In genomic region chr12:75959506-75959905, GRCh38 we compare ENCODE assay signal across 13 cellular contexts.
DNase-seq lines count a peak whose midpoint lies in the region; ATAC-seq, FAIRE-seq and TF ChIP-seq lines count a peak whose summit lies in the region.
"Had no signal": no experiment of that assay in that cellular context is flagged by ENCODE, and none has a peak within 500 bp of the region (broad histone marks: within the 10 kb centered on the region; RNA-seq: fewer than 3 reads in every experiment).

No MANE protein-coding gene starts in this region.

- RAD21 ChIA-PET in GM12878 (lab: Charles Lee; ENCODE audit: unreplicated experiment): interaction anchor here (1.0 to 3.2 kb wide), 11 partner anchors 11 to 73 kb away, joined by 3 to 20 read pairs (median 6); partner anchors contain the start of gene PHLDA1

- in situ Hi-C loops in mammary epithelial cell (cut with MboI; ENCODE audit: low sequenced_read_pairs in 2 of 2): loop anchor here in 1 of 2 donors (10.0 kb wide), 1 partner anchor 65 kb away; no protein-coding TSS in a partner anchor
- in situ Hi-C loops in GM12878 (cut with MboI): no loop called here
- in situ Hi-C loops in HAP-1 (cut with MboI; ENCODE audit: low sequenced_read_pairs): no loop called here

- CTCF ChIA-PET in mammary epithelial cell (lab: Charles Lee; ENCODE audit: low non-redundant PET) (no interaction called here), GM12878 (lab: Yijun Ruan, JAX) (interaction anchor here (0.9 to 2.3 kb wide), 8 partner anchors 9 to 82 kb away, joined by 3 to 7 read pairs (median 3); no protein-coding TSS in a partner anchor)

- H3K27ac ChIP-seq in mammary epithelial cell (ENCODE audit: insufficient read depth, low read depth, low read length) (no peak overlapping the region), breast epithelium (no peak overlapping the region), GM12878 (ENCODE audit: control insufficient read depth, insufficient read depth) (no peak overlapping the region)
- H3K27ac ChIP-seq: brain microvascular endothelial cell, psoas muscle had no signal

- POLR2A ChIA-PET in GM12878 (lab: Charles Lee): interaction anchor here (1.0 to 2.1 kb wide), 6 partner anchors 10 to 71 kb away, joined by 4 to 9 read pairs (median 5); no protein-coding TSS in a partner anchor

- DNase-seq in mammary epithelial cell (no peak), breast epithelium (ENCODE audit: low spot score in 2 of 2) (no peak), NB4 (ENCODE audit: low read depth) (peak; percentile 31), GM12878 (ENCODE audit: low read depth, low spot score) (no peak), retina (no peak), HAP-1 (ENCODE audit: low spot score in 2 of 2) (no peak), foreskin fibroblast (no peak)
- no peak for DNase-seq in stimulated activated naive CD8-positive, alpha-beta T cell treated with anti-CD3 and anti-CD28 coated beads, Interleukin-15, Interleukin-2, amounts not matched to agents 100 U/mL and 50 U/mL, for 24 hours
- DNase-seq: activated CD4-positive, alpha-beta T cell treated with anti-CD3 and anti-CD28 coated beads for 36 hours; brain microvascular endothelial cell; kidney glomerular epithelial cell; psoas muscle; stimulated activated CD8-positive, alpha-beta memory T cell treated with anti-CD3 and anti-CD28 coated beads, Interleukin-4, amount 100 ng/mL, for 48 hours had no signal

- no peak for TF ChIP-seq EP300 in GM12878 (IDR thresholded peaks at IDR 0.05; ENCODE audit: borderline replicate concordance in 1 of 2, control insufficient read depth in 1 of 2, low read depth in 2 of 2, low read length in 2 of 2)

- H2AFZ ChIP-seq in mammary epithelial cell (ENCODE audit: low read depth, low read length) (peak overlapping the region; percentile 48), GM12878 (ENCODE audit: control insufficient read depth, low read depth, low read length) (no peak overlapping the region)

- H3K9ac ChIP-seq in mammary epithelial cell (ENCODE audit: insufficient read depth, low read length) (no peak overlapping the region), GM12878 (ENCODE audit: control insufficient read depth, insufficient read depth, low read length) (no peak overlapping the region)

- dilution Hi-C loops in mammary epithelial cell (cut with HindIII; ENCODE audit: low sequenced_read_pairs): no loop called here

- H3K4me2 ChIP-seq in mammary epithelial cell (ENCODE audit: insufficient read depth, low read depth, low read length) (no peak overlapping the region), GM12878 (ENCODE audit: control insufficient read depth, insufficient read depth) (no peak overlapping the region)

- no peak for TF ChIP-seq RAD21 in GM12878 (IDR thresholded peaks at IDR 0.05; ENCODE audit: insufficient read depth, low read depth, low read length)

- no peak overlapping the region for H3K4me3 ChIP-seq in mammary epithelial cell (replicated peaks in 1 of 3; ENCODE audit: insufficient read depth in 1 of 3, low read depth in 2 of 3, low read length in 3 of 3)
- H3K4me3 ChIP-seq in breast epithelium: no peak overlapping the region
- H3K4me3 ChIP-seq in NB4 (ENCODE audit: low read depth, low read length): no peak overlapping the region
- no peak overlapping the region for H3K4me3 ChIP-seq in GM12878
- no peak overlapping the region for H3K4me3 ChIP-seq in HAP-1
- H3K4me3 ChIP-seq in foreskin fibroblast (ENCODE audit: low read depth in 1 of 2, low read length in 2 of 2): no peak overlapping the region
- H3K4me3 ChIP-seq: psoas muscle had no signal

- H4K20me1 ChIP-seq in mammary epithelial cell (ENCODE audit: insufficient read depth, low read length) (no peaks in the 10 kb centered on the region), GM12878 (ENCODE audit: control insufficient read depth, insufficient read depth) (no peaks in the 10 kb centered on the region)

- BruUV-seq in mammary epithelial cell (replicated peaks; lab: Mats Ljungman, UMichigan) (no TSS peak), GM12878 (replicated peaks; lab: Mats Ljungman, UMichigan) (no TSS peak)

- SMC1A ChIA-PET in GM12878 (lab: Charles Lee; ENCODE audit: uncharacterized antibody, unreplicated experiment): interaction anchor here (0.7 to 5.9 kb wide), 17 partner anchors 10 to 401 kb away, joined by 3 to 58 read pairs (median 4); no protein-coding TSS in a partner anchor

- TF ChIP-seq CTCF in mammary epithelial cell (conservative IDR thresholded peaks at IDR 0.05 in 1 of 2, IDR thresholded peaks at IDR 0.05 in 1 of 2; ENCODE audit: extremely low read depth in 1 of 2, insufficient read depth in 1 of 2, low read depth in 1 of 2, low read length in 2 of 2) (no peak), breast epithelium (IDR thresholded peaks at IDR 0.05) (no peak), NB4 (IDR thresholded peaks at IDR 0.05; ENCODE audit: low read depth, low read length) (no peak), GM12878 (IDR thresholded peaks at IDR 0.05 in 2 of 3, conservative IDR thresholded peaks at IDR 0.05 in 1 of 3; ENCODE audit: control insufficient read depth in 2 of 3, extremely low read depth in 1 of 3, insufficient read depth in 1 of 3, low read depth in 3 of 3, low read length in 3 of 3) (no peak), foreskin fibroblast (IDR thresholded peaks at IDR 0.05; ENCODE audit: low read depth, low read length) (no peak)

- H3K4me1 ChIP-seq in mammary epithelial cell (ENCODE audit: insufficient read depth, low read length) (peaks cover 14% of the 10 kb centered on the region), breast epithelium (no peaks in the 10 kb centered on the region), GM12878 (ENCODE audit: control insufficient read depth, insufficient read depth, low read length) (no peaks in the 10 kb centered on the region), HAP-1 (peaks cover 27% of the 10 kb centered on the region)
- H3K4me1 ChIP-seq: psoas muscle had no signal

- intact Hi-C loops in mammary epithelial cell (cut with micrococcal nuclease) (loop anchor here (10.0 kb wide), 1 partner anchor 235 kb away; no protein-coding TSS in a partner anchor), breast epithelium (cut with DNase I; ENCODE audit: low total_unique reads) (no loop called here), GM12878 (cut with micrococcal nuclease; ENCODE audit: unreplicated experiment) (no loop called here)

- H3K27me3 ChIP-seq in mammary epithelial cell (ENCODE audit: insufficient read depth, low read length): no peaks in the 10 kb centered on the region
- no peaks in the 10 kb centered on the region for H3K27me3 ChIP-seq in breast epithelium
- no peaks in the 10 kb centered on the region for H3K27me3 ChIP-seq in GM12878 (replicated peaks in 1 of 2; ENCODE audit: control insufficient read depth in 2 of 2, insufficient read depth in 2 of 2, low read length in 1 of 2)
- H3K27me3 ChIP-seq in HAP-1 (ENCODE audit: low read depth): no peaks in the 10 kb centered on the region
- H3K27me3 ChIP-seq: brain microvascular endothelial cell had no signal

- H3K9me3 ChIP-seq in mammary epithelial cell (replicated peaks; ENCODE audit: insufficient read depth, low read length): no peaks in the 10 kb centered on the region
- H3K9me3 ChIP-seq in breast epithelium: no peaks in the 10 kb centered on the region
- no peaks in the 10 kb centered on the region for H3K9me3 ChIP-seq in GM12878 (replicated peaks; ENCODE audit: control insufficient read depth, insufficient read depth, low read length)
- no peaks in the 10 kb centered on the region for H3K9me3 ChIP-seq in HAP-1
- H3K9me3 ChIP-seq: psoas muscle had no signal

- peak; percentile 25 for ATAC-seq in GM12878
- no peak for ATAC-seq in stimulated activated naive CD8-positive, alpha-beta T cell treated with anti-CD3 and anti-CD28 coated beads, Interleukin-15, Interleukin-2, amounts not matched to agents 100 U/mL and 50 U/mL, for 24 hours
- ATAC-seq: activated CD4-positive, alpha-beta T cell treated with anti-CD3 and anti-CD28 coated beads for 36 hours; psoas muscle had no signal

- H3K79me2 ChIP-seq in mammary epithelial cell (ENCODE audit: insufficient read depth, low read length) (no peaks in the 10 kb centered on the region), GM12878 (ENCODE audit: control insufficient read depth, insufficient read depth, low read length) (no peaks in the 10 kb centered on the region)

- WGBS in mammary epithelial cell (ENCODE audit: low coverage, missing lambda C conversion rate): 91% methylated on average over 2 of the region's 2 CpGs
- WGBS in GM12878 (ENCODE audit: insufficient coverage, insufficient replicate concordance, low lambda C conversion rate, missing lambda C conversion rate): 21% methylated on average over 2 of the region's 2 CpGs

- no peak for FAIRE-seq in GM12878 (lab: Jason Lieb, UNC)

- no peaks in the 10 kb centered on the region for H3K36me3 ChIP-seq in mammary epithelial cell (ENCODE audit: insufficient read depth, low read length)
- no peaks in the 10 kb centered on the region for H3K36me3 ChIP-seq in breast epithelium
- H3K36me3 ChIP-seq in GM12878 (ENCODE audit: control insufficient read depth in 2 of 2, insufficient read depth in 2 of 2, low read length in 1 of 2): no peaks in the 10 kb centered on the region
- H3K36me3 ChIP-seq in HAP-1 (replicated peaks): no peaks in the 10 kb centered on the region
- H3K36me3 ChIP-seq: brain microvascular endothelial cell had no signal

- TF ChIP-seq POLR2A in breast epithelium (IDR thresholded peaks at IDR 0.05) (no peak), NB4 (IDR thresholded peaks at IDR 0.05; ENCODE audit: extremely low read depth, insufficient read length) (no peak), GM12878 (IDR thresholded peaks at IDR 0.05; ENCODE audit: low read depth, low read length) (no peak)

TF ChIP-seq in GM12878, 131 proteins besides CTCF, POLR2A, EP300 and RAD21:
- no peak for TF ChIP-seq BACH1 (IDR thresholded peaks at IDR 0.05; ENCODE audit: borderline replicate concordance)
- TF ChIP-seq ZNF384 (IDR thresholded peaks at IDR 0.05; ENCODE audit: borderline replicate concordance, low read depth, low read length): no peak
- no peak for TF ChIP-seq BHLHE40 (IDR thresholded peaks at IDR 0.05; ENCODE audit: borderline replicate concordance in 1 of 2, low read depth in 2 of 2, low read length in 1 of 2)
- TF ChIP-seq ZNF217 (IDR thresholded peaks at IDR 0.05): 0 out of 2 replicates have a peak, but pooled peaks have one; percentile 26
- TF ChIP-seq RELB (IDR thresholded peaks at IDR 0.05; ENCODE audit: low read depth): no peak
